In genomic region chrX:111083101-111083500, GRCh38 we compare ENCODE assay signal across 18 cellular contexts. TPM values are rescaled to one million over a fixed set of nuclear protein-coding genes. Genes with fewer than 3 reads are reported as not detected.
"Had no signal": no experiment of that assay in that cellular context is flagged by ENCODE, and none has a peak within 500 bp of the region (broad histone marks: within the 10 kb centered on the region; RNA-seq: fewer than 3 reads in every experiment).

No MANE protein-coding gene starts in this region.

- DNase-seq: activated CD4-positive, alpha-beta T cell treated with anti-CD3 and anti-CD28 coated beads, Interleukin-2, amount 10 ng/mL, durations not matched to agents 24 days and 14 days; activated CD8-positive, alpha-beta T cell treated with anti-CD3 and anti-CD28 coated beads for 36 hours; activated naive CD4-positive, alpha-beta T cell treated with anti-CD3 and anti-CD28 coated beads for 36 hours; activated T-cell treated with anti-CD3 and anti-CD28 coated beads, Interleukin-2, amount 50 U/mL, for 4 hours; anterior cingulate cortex; effector memory CD8-positive, alpha-beta T cell; esophagus squamous epithelium; foreskin keratinocyte; glutamatergic neuron; hippocampal formation; nephron progenitor cell; occipital lobe; stimulated activated CD4-positive, alpha-beta T cell treated with anti-CD3 and anti-CD28 coated beads, Interleukin-2, amount 100 ng/mL, for 24 hours; trophoblast cell had no signal

- H3K4me3 ChIP-seq: cardiac muscle cell, esophagus squamous epithelium, suprapubic skin, vagina had no signal

- H3K36me3 ChIP-seq: cardiac muscle cell, esophagus squamous epithelium, suprapubic skin, vagina had no signal

- H3K9me3 ChIP-seq: esophagus squamous epithelium, suprapubic skin, vagina had no signal

- H3K27me3 ChIP-seq: cardiac muscle cell, foreskin keratinocyte, suprapubic skin, vagina had no signal

- H3K27ac ChIP-seq: cardiac muscle cell, esophagus squamous epithelium, foreskin keratinocyte, suprapubic skin, vagina had no signal

- ATAC-seq: activated CD8-positive, alpha-beta T cell treated with anti-CD3 and anti-CD28 coated beads for 36 hours; activated T-cell treated with anti-CD3 and anti-CD28 coated beads, Interleukin-2, amount 50 U/mL, for 4 hours; effector memory CD8-positive, alpha-beta T cell; foreskin keratinocyte had no signal

- H3K4me1 ChIP-seq: esophagus squamous epithelium, foreskin keratinocyte, suprapubic skin, vagina had no signal

RNA-seq across cellular contexts. Expression of gene PAK3, which starts 12.9 kb away (rescaled TPM):
- total RNA-seq: myocyte had no signal
- polyA plus RNA-seq: foreskin keratinocyte had no signal
